In the genomic region with DNA sequence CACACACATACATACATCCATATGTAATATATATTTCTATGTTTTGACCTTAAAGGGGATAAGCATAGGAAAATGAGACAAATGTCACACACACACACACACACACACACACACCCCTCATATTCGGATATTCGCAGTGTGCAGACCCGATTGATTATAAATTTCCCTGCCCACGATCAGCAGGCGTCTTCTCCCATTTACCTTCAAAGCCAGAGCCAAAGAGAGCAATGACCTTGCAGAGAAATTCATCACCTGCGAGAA, we compare ENCODE assay signal across 8 cellular contexts. TPM values are rescaled to one million over a fixed set of nuclear protein-coding genes. Genes with fewer than 3 reads are reported as not detected.
A peak's percentile ranks its signal among the peaks of the same experiment; 100 is the strongest.
DNase-seq lines count a peak whose midpoint lies in the region; FAIRE-seq and TF ChIP-seq lines count a peak whose summit lies in the region.

No MANE protein-coding gene starts in this region.

- peaks cover 6% of the 10 kb centered on the region for H3K4me1 ChIP-seq in mammary epithelial cell (ENCODE audit: insufficient read depth, low read length)
- H3K4me1 ChIP-seq in mesodermal cell (ENCODE audit: control insufficient read depth, insufficient read depth, low read length, poor library complexity, severe bottlenecking), result peaks cover 8% of the 10 kb centered on the region
- H3K4me1 ChIP-seq in tibial nerve, result peaks cover 0 to 14% (median 9%) of the 10 kb centered on the region in 4 donors

- no peak overlapping the region for H3K27ac ChIP-seq in mammary epithelial cell (ENCODE audit: insufficient read depth, low read depth, low read length)
- H3K27ac ChIP-seq in mesodermal cell (ENCODE audit: low read depth, low read length, severe bottlenecking), result no peak overlapping the region
- H3K27ac ChIP-seq in tibial nerve, result peak overlapping the region in 3 of 4 donors; percentile 47 to 77 (median 74)

- TF ChIP-seq POLR2A in tibial nerve (IDR thresholded peaks at IDR 0.05), result no peak

- TF ChIP-seq CTCF in mammary epithelial cell (conservative IDR thresholded peaks at IDR 0.05 in 1 of 2, IDR thresholded peaks at IDR 0.05 in 1 of 2; ENCODE audit: extremely low read depth in 1 of 2, insufficient read depth in 1 of 2, low read depth in 1 of 2, low read length in 2 of 2) (no peak), tibial nerve (IDR thresholded peaks at IDR 0.05) (no peak)

- CTCF ChIA-PET in activated naive CD4-positive, alpha-beta T cell treated with anti-CD3 and anti-CD28 coated beads, Interleukin-2, amount 10 ng/mL, durations not matched to agents 7 days and 5 days (lab: Charles Lee), result interaction anchor here (1.4 kb wide), 1 partner anchor 80 kb away, joined by 6 read pairs; no protein-coding TSS in a partner anchor
- CTCF ChIA-PET in mammary epithelial cell (lab: Charles Lee; ENCODE audit: low non-redundant PET), result no interaction called here

- no peaks in the 10 kb centered on the region for H3K27me3 Mint-ChIP-seq in activated naive CD4-positive, alpha-beta T cell treated with anti-CD3 and anti-CD28 coated beads, Interleukin-2, amount 10 ng/mL, durations not matched to agents 7 days and 5 days

- H3K27me3 ChIP-seq in mammary epithelial cell (ENCODE audit: insufficient read depth, low read length), result peaks cover 20% of the 10 kb centered on the region
- no peaks in the 10 kb centered on the region for H3K27me3 ChIP-seq in tibial nerve

- H3K79me2 ChIP-seq in mammary epithelial cell (ENCODE audit: insufficient read depth, low read length), result no peaks in the 10 kb centered on the region

- H3K27ac Mint-ChIP-seq in activated naive CD4-positive, alpha-beta T cell treated with anti-CD3 and anti-CD28 coated beads, Interleukin-2, amount 10 ng/mL, durations not matched to agents 7 days and 5 days, result peak overlapping the region; percentile 88

- H3K9me3 Mint-ChIP-seq in activated naive CD4-positive, alpha-beta T cell treated with anti-CD3 and anti-CD28 coated beads, Interleukin-2, amount 10 ng/mL, durations not matched to agents 7 days and 5 days, result no peaks in the 10 kb centered on the region

- peak overlapping the region; percentile 93 for H3K4me2 ChIP-seq in mammary epithelial cell (ENCODE audit: insufficient read depth, low read depth, low read length)

- H4K20me1 ChIP-seq in mammary epithelial cell (ENCODE audit: insufficient read depth, low read length), result no peaks in the 10 kb centered on the region

- in situ Hi-C loops in mammary epithelial cell (cut with MboI; ENCODE audit: low sequenced_read_pairs in 2 of 2), result no loop called here

- peak overlapping the region; percentile 86 for H3K4me3 Mint-ChIP-seq in activated naive CD4-positive, alpha-beta T cell treated with anti-CD3 and anti-CD28 coated beads, Interleukin-2, amount 10 ng/mL, durations not matched to agents 7 days and 5 days

- intact Hi-C loops in mammary epithelial cell (cut with micrococcal nuclease), result no loop called here

- WGBS in mammary epithelial cell (ENCODE audit: low coverage, missing lambda C conversion rate), result 19% methylated on average over 6 of the region's 6 CpGs
- WGBS in mesodermal cell (ENCODE audit: insufficient coverage in 2 of 2), 2 experiments, result 0 to 10% methylated on average over 1 to 6 of the region's 6 CpGs
- 24 to 25% methylated on average over 6 of the region's 6 CpGs for WGBS in tibial nerve, 2 donors

- no peak for FAIRE-seq in urothelium cell line (lab: Jason Lieb, UNC)

- BruUV-seq in mammary epithelial cell (replicated peaks; lab: Mats Ljungman, UMichigan), result no TSS peak

- H3K4me3 ChIP-seq in mammary epithelial cell (replicated peaks in 1 of 3; ENCODE audit: insufficient read depth in 1 of 3, low read depth in 2 of 3, low read length in 3 of 3) (peak overlapping the region in 2 of 3 experiments; percentile 38 to 54), mesodermal cell (ENCODE audit: extremely low read depth, insufficient read depth, low read length, poor library complexity, severe bottlenecking) (peak overlapping the region; percentile 70), tibial nerve (peak overlapping the region; percentile 34 to 80 (median 60))

- no peaks in the 10 kb centered on the region for H3K9me3 ChIP-seq in mammary epithelial cell (replicated peaks; ENCODE audit: insufficient read depth, low read length)
- H3K9me3 ChIP-seq in mesodermal cell (ENCODE audit: control insufficient read depth, low read length), result no peaks in the 10 kb centered on the region
- H3K9me3 ChIP-seq in tibial nerve, result no peaks in the 10 kb centered on the region

- H3K4me1 Mint-ChIP-seq in activated naive CD4-positive, alpha-beta T cell treated with anti-CD3 and anti-CD28 coated beads, Interleukin-2, amount 10 ng/mL, durations not matched to agents 7 days and 5 days, result peaks cover 52% of the 10 kb centered on the region

- H3K36me3 Mint-ChIP-seq in activated naive CD4-positive, alpha-beta T cell treated with anti-CD3 and anti-CD28 coated beads, Interleukin-2, amount 10 ng/mL, durations not matched to agents 7 days and 5 days, result peaks cover 34% of the 10 kb centered on the region

- peak overlapping the region; percentile 79 for H2AFZ ChIP-seq in mammary epithelial cell (ENCODE audit: low read depth, low read length)

- dilution Hi-C loops in mammary epithelial cell (cut with HindIII; ENCODE audit: low sequenced_read_pairs), result no loop called here

- no peak for TF ChIP-seq EP300 in tibial nerve (IDR thresholded peaks at IDR 0.05)

- no peak overlapping the region for H3K9ac ChIP-seq in mammary epithelial cell (ENCODE audit: insufficient read depth, low read length)

- H3K36me3 ChIP-seq in mammary epithelial cell (ENCODE audit: insufficient read depth, low read length), result no peaks in the 10 kb centered on the region
- H3K36me3 ChIP-seq in mesodermal cell (ENCODE audit: control insufficient read depth, insufficient read depth, low read length), result no peaks in the 10 kb centered on the region
- H3K36me3 ChIP-seq in tibial nerve, result no peaks in the 10 kb centered on the region

- no peak for DNase-seq in activated naive CD4-positive, alpha-beta T cell treated with anti-CD3 and anti-CD28 coated beads, Interleukin-2, amount 10 ng/mL, durations not matched to agents 7 days and 5 days
- DNase-seq in activated naive CD4-positive, alpha-beta T cell treated with Interleukin-2 at 50 U/mL for 16 hours, result no peak
- DNase-seq in mammary epithelial cell (no peak), tibial nerve (ENCODE audit: low spot score in 2 of 2) (no peak), urothelium cell line (ENCODE audit: low spot score) (no peak), NCI-H2081 treated with DMSO at 0.1 percent for 48 hours (lab: John Stamatoyannopoulos, UW) (no peak)
- no peak for DNase-seq in stimulated activated naive CD4-positive, alpha-beta T cell (lab: John Stamatoyannopoulos, UW)

RNA-seq across cellular contexts. Expression of a gene that starts 0.5 kb away (rescaled TPM):
- total RNA-seq in mammary epithelial cell (under 1 TPM in 1 of 2 donors, not detected in 1; under 0.01 TPM), tibial nerve (1 to 10 TPM; 2.3 to 5.2 (median 4.6) TPM)
- not detected for polyA plus RNA-seq in mammary epithelial cell
- not detected for polyA minus RNA-seq in mammary epithelial cell
- polyA plus RNA-seq in mesodermal cell (2013, experiment 1 of 2), result 2.2 TPM
- 1.9 TPM for polyA plus RNA-seq in mesodermal cell (2013, experiment 2 of 2)

Comparison
In these comparisons a context has a peak if more than half of its experiments do, and no peak if none do; other contexts are left out.
1. H3K27ac ChIP-seq: peak in tibial nerve (3 of 4); none in mammary epithelial cell (single experiment) and mesodermal cell (single experiment).
2. Peak in every context shown above with its lines, with median percentiles within 50 percentile points of each other: H3K4me3 ChIP-seq.